Comparison of ENCODE assay signal across 1 cellular context in the genomic region with DNA sequence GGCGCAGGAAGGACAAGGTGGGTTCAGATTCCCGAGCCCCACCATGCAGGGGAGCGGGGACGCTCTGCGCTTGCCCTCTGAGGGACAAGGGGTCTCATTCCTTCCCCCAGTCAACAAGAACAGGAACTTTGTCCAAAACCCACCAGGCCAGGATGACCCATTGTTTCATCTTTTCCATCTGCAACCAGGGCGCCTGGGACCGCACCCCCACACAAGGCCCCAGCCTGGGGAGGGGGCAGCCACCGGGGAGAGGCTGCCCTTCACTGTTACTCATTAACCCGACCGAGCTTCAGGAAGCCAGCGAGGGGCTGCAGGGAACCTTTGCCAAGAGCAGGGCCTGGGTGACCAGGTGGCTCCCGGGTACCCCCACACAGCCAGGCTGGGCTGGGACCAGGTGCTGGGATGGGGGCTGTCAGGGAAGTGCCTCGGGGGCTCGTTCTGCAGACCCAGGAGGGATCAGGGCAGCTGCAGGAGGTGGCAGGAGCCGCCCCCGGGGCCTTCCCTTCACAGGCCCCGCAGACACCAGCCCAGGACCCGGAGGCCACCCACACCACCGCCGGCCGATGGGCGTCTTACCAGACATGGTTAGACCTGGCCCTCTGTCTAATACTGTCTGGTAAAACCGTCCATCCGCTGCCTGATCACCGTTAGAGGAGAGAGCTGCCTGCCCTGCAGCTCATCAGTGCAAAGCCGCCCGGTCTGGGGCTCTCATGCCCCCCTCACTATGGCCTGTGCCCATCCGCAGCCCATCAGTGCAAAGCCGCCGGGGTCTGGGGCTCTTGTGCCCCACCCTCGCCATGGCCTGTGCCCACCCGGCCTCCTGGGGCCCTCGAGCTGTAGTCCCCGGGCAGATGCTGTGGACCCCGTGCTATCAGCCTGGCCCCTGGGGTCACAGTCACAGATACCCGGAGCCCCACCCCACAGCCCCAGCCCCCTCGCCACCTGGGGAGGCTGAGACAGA.
TF ChIP-seq lines count a peak whose summit lies in the region.

No MANE protein-coding gene starts in this region.

TF ChIP-seq in HepG2, 621 proteins besides CTCF, POLR2A, EP300 and RAD21 (continued from another document and continues in another):
- TF ChIP-seq, protein P1, sequence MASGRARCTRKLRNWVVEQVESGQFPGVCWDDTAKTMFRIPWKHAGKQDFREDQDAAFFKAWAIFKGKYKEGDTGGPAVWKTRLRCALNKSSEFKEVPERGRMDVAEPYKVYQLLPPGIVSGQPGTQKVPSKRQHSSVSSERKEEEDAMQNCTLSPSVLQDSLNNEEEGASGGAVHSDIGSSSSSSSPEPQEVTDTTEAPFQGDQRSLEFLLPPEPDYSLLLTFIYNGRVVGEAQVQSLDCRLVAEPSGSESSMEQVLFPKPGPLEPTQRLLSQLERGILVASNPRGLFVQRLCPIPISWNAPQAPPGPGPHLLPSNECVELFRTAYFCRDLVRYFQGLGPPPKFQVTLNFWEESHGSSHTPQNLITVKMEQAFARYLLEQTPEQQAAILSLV (CRISPR knock-in tag; IDR thresholded peaks at IDR 0.05; ENCODE audit: borderline replicate concordance): 0 out of 2 replicates have a peak, but pooled peaks have one; percentile 51
- no peak for TF ChIP-seq ZNF672 (CRISPR knock-in tag; IDR thresholded peaks at IDR 0.05)
- TF ChIP-seq, protein P2, sequence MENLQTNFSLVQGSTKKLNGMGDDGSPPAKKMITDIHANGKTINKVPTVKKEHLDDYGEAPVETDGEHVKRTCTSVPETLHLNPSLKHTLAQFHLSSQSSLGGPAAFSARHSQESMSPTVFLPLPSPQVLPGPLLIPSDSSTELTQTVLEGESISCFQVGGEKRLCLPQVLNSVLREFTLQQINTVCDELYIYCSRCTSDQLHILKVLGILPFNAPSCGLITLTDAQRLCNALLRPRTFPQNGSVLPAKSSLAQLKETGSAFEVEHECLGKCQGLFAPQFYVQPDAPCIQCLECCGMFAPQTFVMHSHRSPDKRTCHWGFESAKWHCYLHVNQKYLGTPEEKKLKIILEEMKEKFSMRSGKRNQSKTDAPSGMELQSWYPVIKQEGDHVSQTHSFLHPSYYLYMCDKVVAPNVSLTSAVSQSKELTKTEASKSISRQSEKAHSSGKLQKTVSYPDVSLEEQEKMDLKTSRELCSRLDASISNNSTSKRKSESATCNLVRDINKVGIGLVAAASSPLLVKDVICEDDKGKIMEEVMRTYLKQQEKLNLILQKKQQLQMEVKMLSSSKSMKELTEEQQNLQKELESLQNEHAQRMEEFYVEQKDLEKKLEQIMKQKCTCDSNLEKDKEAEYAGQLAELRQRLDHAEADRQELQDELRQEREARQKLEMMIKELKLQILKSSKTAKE (CRISPR knock-in tag; IDR thresholded peaks at IDR 0.05; ENCODE audit: borderline replicate concordance): no peak
- peak; percentile 49; the same call in 1 of the 2 replicates for TF ChIP-seq KDM2A (CRISPR knock-in tag; IDR thresholded peaks at IDR 0.05; ENCODE audit: borderline replicate concordance, low read depth)
- no peak for TF ChIP-seq ZMYM4 (CRISPR knock-in tag; IDR thresholded peaks at IDR 0.05)
- TF ChIP-seq ZNF670 (CRISPR knock-in tag; IDR thresholded peaks at IDR 0.05; ENCODE audit: borderline replicate concordance): no peak
- TF ChIP-seq ZNF282 (IDR thresholded peaks at IDR 0.05; ENCODE audit: partially characterized antibody): no peak
- no peak for TF ChIP-seq KDM6A (CRISPR knock-in tag; IDR thresholded peaks at IDR 0.05; ENCODE audit: low read depth)
- TF ChIP-seq, protein P3, sequence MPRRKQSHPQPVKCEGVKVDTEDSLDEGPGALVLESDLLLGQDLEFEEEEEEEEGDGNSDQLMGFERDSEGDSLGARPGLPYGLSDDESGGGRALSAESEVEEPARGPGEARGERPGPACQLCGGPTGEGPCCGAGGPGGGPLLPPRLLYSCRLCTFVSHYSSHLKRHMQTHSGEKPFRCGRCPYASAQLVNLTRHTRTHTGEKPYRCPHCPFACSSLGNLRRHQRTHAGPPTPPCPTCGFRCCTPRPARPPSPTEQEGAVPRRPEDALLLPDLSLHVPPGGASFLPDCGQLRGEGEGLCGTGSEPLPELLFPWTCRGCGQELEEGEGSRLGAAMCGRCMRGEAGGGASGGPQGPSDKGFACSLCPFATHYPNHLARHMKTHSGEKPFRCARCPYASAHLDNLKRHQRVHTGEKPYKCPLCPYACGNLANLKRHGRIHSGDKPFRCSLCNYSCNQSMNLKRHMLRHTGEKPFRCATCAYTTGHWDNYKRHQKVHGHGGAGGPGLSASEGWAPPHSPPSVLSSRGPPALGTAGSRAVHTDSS (CRISPR knock-in tag; conservative IDR thresholded peaks at IDR 0.05): no peak
- no peak for TF ChIP-seq ZNF160 (CRISPR knock-in tag; IDR thresholded peaks at IDR 0.05)
- no peak for TF ChIP-seq ZNF816 (CRISPR knock-in tag; IDR thresholded peaks at IDR 0.05; ENCODE audit: borderline replicate concordance)
- 0 out of 2 replicates have a peak, but pooled peaks have one; percentile 34 for TF ChIP-seq PHF20 (CRISPR knock-in tag; IDR thresholded peaks at IDR 0.05)
- peak; percentile 13 for TF ChIP-seq HNRNPLL (IDR thresholded peaks at IDR 0.05; ENCODE audit: low read depth, low read length, poor library complexity, severe bottlenecking)
- no peak for TF ChIP-seq ZFP90 (CRISPR knock-in tag; IDR thresholded peaks at IDR 0.05; ENCODE audit: borderline replicate concordance)
- TF ChIP-seq, protein P4, sequence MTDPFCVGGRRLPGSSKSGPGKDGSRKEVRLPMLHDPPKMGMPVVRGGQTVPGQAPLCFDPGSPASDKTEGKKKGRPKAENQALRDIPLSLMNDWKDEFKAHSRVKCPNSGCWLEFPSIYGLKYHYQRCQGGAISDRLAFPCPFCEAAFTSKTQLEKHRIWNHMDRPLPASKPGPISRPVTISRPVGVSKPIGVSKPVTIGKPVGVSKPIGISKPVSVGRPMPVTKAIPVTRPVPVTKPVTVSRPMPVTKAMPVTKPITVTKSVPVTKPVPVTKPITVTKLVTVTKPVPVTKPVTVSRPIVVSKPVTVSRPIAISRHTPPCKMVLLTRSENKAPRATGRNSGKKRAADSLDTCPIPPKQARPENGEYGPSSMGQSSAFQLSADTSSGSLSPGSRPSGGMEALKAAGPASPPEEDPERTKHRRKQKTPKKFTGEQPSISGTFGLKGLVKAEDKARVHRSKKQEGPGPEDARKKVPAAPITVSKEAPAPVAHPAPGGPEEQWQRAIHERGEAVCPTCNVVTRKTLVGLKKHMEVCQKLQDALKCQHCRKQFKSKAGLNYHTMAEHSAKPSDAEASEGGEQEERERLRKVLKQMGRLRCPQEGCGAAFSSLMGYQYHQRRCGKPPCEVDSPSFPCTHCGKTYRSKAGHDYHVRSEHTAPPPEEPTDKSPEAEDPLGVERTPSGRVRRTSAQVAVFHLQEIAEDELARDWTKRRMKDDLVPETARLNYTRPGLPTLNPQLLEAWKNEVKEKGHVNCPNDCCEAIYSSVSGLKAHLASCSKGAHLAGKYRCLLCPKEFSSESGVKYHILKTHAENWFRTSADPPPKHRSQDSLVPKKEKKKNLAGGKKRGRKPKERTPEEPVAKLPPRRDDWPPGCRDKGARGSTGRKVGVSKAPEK (CRISPR knock-in tag; IDR thresholded peaks at IDR 0.05; ENCODE audit: borderline replicate concordance): no peak
- TF ChIP-seq, protein P5, sequence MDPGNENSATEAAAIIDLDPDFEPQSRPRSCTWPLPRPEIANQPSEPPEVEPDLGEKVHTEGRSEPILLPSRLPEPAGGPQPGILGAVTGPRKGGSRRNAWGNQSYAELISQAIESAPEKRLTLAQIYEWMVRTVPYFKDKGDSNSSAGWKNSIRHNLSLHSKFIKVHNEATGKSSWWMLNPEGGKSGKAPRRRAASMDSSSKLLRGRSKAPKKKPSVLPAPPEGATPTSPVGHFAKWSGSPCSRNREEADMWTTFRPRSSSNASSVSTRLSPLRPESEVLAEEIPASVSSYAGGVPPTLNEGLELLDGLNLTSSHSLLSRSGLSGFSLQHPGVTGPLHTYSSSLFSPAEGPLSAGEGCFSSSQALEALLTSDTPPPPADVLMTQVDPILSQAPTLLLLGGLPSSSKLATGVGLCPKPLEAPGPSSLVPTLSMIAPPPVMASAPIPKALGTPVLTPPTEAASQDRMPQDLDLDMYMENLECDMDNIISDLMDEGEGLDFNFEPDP (CRISPR knock-in tag; conservative IDR thresholded peaks at IDR 0.05): no peak
- TF ChIP-seq, protein P6, sequence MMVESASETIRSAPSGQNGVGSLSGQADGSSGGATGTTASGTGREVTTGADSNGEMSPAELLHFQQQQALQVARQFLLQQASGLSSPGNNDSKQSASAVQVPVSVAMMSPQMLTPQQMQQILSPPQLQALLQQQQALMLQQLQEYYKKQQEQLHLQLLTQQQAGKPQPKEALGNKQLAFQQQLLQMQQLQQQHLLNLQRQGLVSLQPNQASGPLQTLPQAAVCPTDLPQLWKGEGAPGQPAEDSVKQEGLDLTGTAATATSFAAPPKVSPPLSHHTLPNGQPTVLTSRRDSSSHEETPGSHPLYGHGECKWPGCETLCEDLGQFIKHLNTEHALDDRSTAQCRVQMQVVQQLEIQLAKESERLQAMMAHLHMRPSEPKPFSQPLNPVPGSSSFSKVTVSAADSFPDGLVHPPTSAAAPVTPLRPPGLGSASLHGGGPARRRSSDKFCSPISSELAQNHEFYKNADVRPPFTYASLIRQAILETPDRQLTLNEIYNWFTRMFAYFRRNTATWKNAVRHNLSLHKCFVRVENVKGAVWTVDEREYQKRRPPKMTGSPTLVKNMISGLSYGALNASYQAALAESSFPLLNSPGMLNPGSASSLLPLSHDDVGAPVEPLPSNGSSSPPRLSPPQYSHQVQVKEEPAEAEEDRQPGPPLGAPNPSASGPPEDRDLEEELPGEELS (CRISPR knock-in tag; IDR thresholded peaks at IDR 0.05): no peak
- no peak for TF ChIP-seq REL (CRISPR knock-in tag; conservative IDR thresholded peaks at IDR 0.05)
- TF ChIP-seq MTF1 (CRISPR knock-in tag; IDR thresholded peaks at IDR 0.05): no peak
- no peak for TF ChIP-seq BORCS8-MEF2B (CRISPR knock-in tag; IDR thresholded peaks at IDR 0.05)
- peak; percentile 17 for TF ChIP-seq AGO2 (optimal IDR thresholded peaks at IDR 0.05; ENCODE audit: low read depth, low read length)
- TF ChIP-seq PAX8 (CRISPR knock-in tag; IDR thresholded peaks at IDR 0.05; ENCODE audit: borderline replicate concordance): no peak
- TF ChIP-seq, protein P7, sequence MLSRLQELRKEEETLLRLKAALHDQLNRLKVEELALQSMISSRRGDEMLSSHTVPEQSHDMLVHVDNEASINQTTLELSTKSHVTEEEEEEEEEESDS (CRISPR knock-in tag; IDR thresholded peaks at IDR 0.05; ENCODE audit: borderline replicate concordance): no peak
- TF ChIP-seq, protein P8, sequence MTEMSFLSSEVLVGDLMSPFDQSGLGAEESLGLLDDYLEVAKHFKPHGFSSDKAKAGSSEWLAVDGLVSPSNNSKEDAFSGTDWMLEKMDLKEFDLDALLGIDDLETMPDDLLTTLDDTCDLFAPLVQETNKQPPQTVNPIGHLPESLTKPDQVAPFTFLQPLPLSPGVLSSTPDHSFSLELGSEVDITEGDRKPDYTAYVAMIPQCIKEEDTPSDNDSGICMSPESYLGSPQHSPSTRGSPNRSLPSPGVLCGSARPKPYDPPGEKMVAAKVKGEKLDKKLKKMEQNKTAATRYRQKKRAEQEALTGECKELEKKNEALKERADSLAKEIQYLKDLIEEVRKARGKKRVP (CRISPR knock-in tag; IDR thresholded peaks at IDR 0.05): no peak
- TF ChIP-seq ZNF510 (CRISPR knock-in tag; IDR thresholded peaks at IDR 0.05; ENCODE audit: low read depth): no peak
- no peak for TF ChIP-seq SKI (IDR thresholded peaks at IDR 0.05; ENCODE audit: partially characterized antibody)
- no peak for TF ChIP-seq SIX1 (CRISPR knock-in tag; IDR thresholded peaks at IDR 0.05; ENCODE audit: borderline replicate concordance)
- peak; percentile 64 for TF ChIP-seq RBM39 (IDR thresholded peaks at IDR 0.05; ENCODE audit: low read depth, low read length, poor library complexity, severe bottlenecking)
- TF ChIP-seq, protein P9, sequence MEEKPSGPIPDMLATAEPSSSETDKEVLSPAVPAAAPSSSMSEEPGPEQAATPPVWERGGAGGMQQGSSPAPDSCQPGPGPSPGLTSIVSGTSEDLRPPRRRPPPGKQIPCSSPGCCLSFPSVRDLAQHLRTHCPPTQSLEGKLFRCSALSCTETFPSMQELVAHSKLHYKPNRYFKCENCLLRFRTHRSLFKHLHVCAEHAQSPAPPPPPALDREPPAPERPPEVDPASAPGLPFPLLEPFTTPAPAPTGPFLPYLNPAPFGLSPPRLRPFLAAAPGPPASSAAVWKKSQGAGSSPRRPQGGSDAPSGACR (CRISPR knock-in tag; IDR thresholded peaks at IDR 0.05): no peak
- no peak for TF ChIP-seq CHD4 (IDR thresholded peaks at IDR 0.05; ENCODE audit: borderline replicate concordance, low read length)
- TF ChIP-seq, protein P10, sequence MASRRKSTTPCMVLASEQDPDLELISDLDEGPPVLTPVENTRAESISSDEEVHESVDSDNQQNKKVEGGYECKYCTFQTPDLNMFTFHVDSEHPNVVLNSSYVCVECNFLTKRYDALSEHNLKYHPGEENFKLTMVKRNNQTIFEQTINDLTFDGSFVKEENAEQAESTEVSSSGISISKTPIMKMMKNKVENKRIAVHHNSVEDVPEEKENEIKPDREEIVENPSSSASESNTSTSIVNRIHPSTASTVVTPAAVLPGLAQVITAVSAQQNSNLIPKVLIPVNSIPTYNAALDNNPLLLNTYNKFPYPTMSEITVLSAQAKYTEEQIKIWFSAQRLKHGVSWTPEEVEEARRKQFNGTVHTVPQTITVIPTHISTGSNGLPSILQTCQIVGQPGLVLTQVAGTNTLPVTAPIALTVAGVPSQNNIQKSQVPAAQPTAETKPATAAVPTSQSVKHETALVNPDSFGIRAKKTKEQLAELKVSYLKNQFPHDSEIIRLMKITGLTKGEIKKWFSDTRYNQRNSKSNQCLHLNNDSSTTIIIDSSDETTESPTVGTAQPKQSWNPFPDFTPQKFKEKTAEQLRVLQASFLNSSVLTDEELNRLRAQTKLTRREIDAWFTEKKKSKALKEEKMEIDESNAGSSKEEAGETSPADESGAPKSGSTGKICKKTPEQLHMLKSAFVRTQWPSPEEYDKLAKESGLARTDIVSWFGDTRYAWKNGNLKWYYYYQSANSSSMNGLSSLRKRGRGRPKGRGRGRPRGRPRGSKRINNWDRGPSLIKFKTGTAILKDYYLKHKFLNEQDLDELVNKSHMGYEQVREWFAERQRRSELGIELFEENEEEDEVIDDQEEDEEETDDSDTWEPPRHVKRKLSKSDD (CRISPR knock-in tag; IDR thresholded peaks at IDR 0.05; ENCODE audit: low read depth): no peak
- no peak for TF ChIP-seq ZNF878 (CRISPR knock-in tag; IDR thresholded peaks at IDR 0.05)
- no peak for TF ChIP-seq SNAI1 (CRISPR knock-in tag; IDR thresholded peaks at IDR 0.05; ENCODE audit: borderline replicate concordance)
- TF ChIP-seq ZKSCAN8 (CRISPR knock-in tag; IDR thresholded peaks at IDR 0.05; ENCODE audit: borderline replicate concordance): no peak
- TF ChIP-seq ZFP36 (IDR thresholded peaks at IDR 0.05; ENCODE audit: borderline replicate concordance, low read depth, low read length, partially characterized antibody): no peak
- TF ChIP-seq, protein P11, sequence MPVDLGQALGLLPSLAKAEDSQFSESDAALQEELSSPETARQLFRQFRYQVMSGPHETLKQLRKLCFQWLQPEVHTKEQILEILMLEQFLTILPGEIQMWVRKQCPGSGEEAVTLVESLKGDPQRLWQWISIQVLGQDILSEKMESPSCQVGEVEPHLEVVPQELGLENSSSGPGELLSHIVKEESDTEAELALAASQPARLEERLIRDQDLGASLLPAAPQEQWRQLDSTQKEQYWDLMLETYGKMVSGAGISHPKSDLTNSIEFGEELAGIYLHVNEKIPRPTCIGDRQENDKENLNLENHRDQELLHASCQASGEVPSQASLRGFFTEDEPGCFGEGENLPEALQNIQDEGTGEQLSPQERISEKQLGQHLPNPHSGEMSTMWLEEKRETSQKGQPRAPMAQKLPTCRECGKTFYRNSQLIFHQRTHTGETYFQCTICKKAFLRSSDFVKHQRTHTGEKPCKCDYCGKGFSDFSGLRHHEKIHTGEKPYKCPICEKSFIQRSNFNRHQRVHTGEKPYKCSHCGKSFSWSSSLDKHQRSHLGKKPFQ (CRISPR knock-in tag; IDR thresholded peaks at IDR 0.05; ENCODE audit: insufficient replicate concordance): no peak
- no peak for TF ChIP-seq ZNF550 (CRISPR knock-in tag; IDR thresholded peaks at IDR 0.05; ENCODE audit: borderline replicate concordance)
- no peak for TF ChIP-seq ZNF615 (CRISPR knock-in tag; IDR thresholded peaks at IDR 0.05; ENCODE audit: borderline replicate concordance)
- peak; percentile 58; the same call in 1 of the 2 replicates for TF ChIP-seq ZBTB38 (CRISPR knock-in tag; IDR thresholded peaks at IDR 0.05)
